In the genomic region with DNA sequence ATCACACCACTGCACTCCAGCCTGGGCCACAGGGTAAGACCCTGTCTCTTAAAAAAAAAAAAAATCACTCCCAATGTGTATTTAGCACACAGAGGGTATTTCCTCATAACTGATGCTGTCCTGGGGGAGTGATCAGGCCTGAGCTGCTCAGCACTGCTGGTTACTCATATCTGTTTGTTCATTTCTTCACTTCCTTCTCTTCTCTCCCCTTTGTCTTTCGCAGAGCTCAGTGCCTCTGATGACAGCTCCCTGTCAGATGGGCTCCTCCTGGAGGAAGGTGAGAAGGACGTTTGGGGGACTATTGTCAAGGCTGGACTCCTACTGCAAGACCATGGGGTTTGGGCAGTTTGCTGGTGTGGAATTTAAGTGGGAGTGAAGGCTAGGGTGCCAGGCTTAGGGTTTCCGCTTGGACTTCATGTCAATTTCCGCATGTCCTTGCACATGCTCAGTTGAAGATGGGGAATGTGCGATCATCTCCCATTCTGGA, we compare ENCODE assay signal across 9 cellular contexts. TPM values are rescaled to one million over a fixed set of nuclear protein-coding genes. Genes with fewer than 3 reads are reported as not detected.
DNase-seq lines count a peak whose midpoint lies in the region; ATAC-seq, FAIRE-seq and TF ChIP-seq lines count a peak whose summit lies in the region.
"Had no signal": no experiment of that assay in that cellular context is flagged by ENCODE, and none has a peak within 500 bp of the region (broad histone marks: within the 10 kb centered on the region; RNA-seq: fewer than 3 reads in every experiment).

No MANE protein-coding gene starts in this region.

- ATAC-seq in GM18499 (IDR thresholded peaks at IDR 0.05; ENCODE audit: insufficient read depth, unreplicated experiment) (peak; percentile 58), GM21717 (IDR thresholded peaks at IDR 0.05; ENCODE audit: unreplicated experiment) (peak; percentile 60), HG03575 (IDR thresholded peaks at IDR 0.05; ENCODE audit: extremely low read depth, insufficient number of reproducible peaks, low FRiP score, unreplicated experiment) (peak; percentile 46)

- no peaks in the 10 kb centered on the region for H3K9me3 Mint-ChIP-seq in activated CD4-positive, alpha-beta memory T cell treated with anti-CD3 and anti-CD28 coated beads for 36 hours

- intact Hi-C loops in activated CD4-positive, alpha-beta memory T cell treated with anti-CD3 and anti-CD28 coated beads for 36 hours (cut with micrococcal nuclease) = no loop called here

- FAIRE-seq in D721Med (lab: Jason Lieb, UNC) = no peak

- CTCF ChIA-PET in activated CD4-positive, alpha-beta memory T cell treated with anti-CD3 and anti-CD28 coated beads for 36 hours (lab: Charles Lee) = interaction anchor here (1.1 kb wide), 1 partner anchor 64 kb away, joined by 3 read pairs; no protein-coding TSS in a partner anchor

- no peak for TF ChIP-seq CTCF in D721Med (IDR thresholded peaks at IDR 0.05; ENCODE audit: insufficient read depth, missing control alignments)

- POLR2A ChIA-PET in activated CD4-positive, alpha-beta memory T cell treated with anti-CD3 and anti-CD28 coated beads for 36 hours (lab: Charles Lee) = interaction anchor here (0.6 to 1.7 kb wide), 2 partner anchors 18 to 30 kb away, joined by 3 to 4 read pairs; no protein-coding TSS in a partner anchor

- H3K27ac Mint-ChIP-seq in activated CD4-positive, alpha-beta memory T cell treated with anti-CD3 and anti-CD28 coated beads for 36 hours = no peak overlapping the region

- peaks cover 27% of the 10 kb centered on the region for H3K27me3 Mint-ChIP-seq in activated CD4-positive, alpha-beta memory T cell treated with anti-CD3 and anti-CD28 coated beads for 36 hours

- no peaks in the 10 kb centered on the region for H3K36me3 Mint-ChIP-seq in activated CD4-positive, alpha-beta memory T cell treated with anti-CD3 and anti-CD28 coated beads for 36 hours

- DNase-seq in kidney glomerular epithelial cell (lab: John Stamatoyannopoulos, UW) = peak; percentile 46
- DNase-seq in NCI-H526 treated with DMSO at 0.1 percent for 48 hours (lab: John Stamatoyannopoulos, UW) = no peak
- DNase-seq in inferior parietal cortex (ENCODE audit: extremely low spot score) = no peak
- no peak for DNase-seq in activated CD4-positive, alpha-beta memory T cell treated with anti-CD3 and anti-CD28 coated beads for 36 hours
- no peak for DNase-seq in D721Med (ENCODE audit: insufficient read length, low spot score)
- DNase-seq: activated T-cell treated with anti-CD3 and anti-CD28 coated beads, Interleukin-2, amount 50 U/mL, for 1 hour had no signal

- H3K4me1 Mint-ChIP-seq in activated CD4-positive, alpha-beta memory T cell treated with anti-CD3 and anti-CD28 coated beads for 36 hours (ENCODE audit: low read depth) = peaks cover 15% of the 10 kb centered on the region

- no peak overlapping the region for H3K4me3 Mint-ChIP-seq in activated CD4-positive, alpha-beta memory T cell treated with anti-CD3 and anti-CD28 coated beads for 36 hours

RNA-seq across cellular contexts. Expression of gene INAVA, which starts 13.0 kb away (rescaled TPM):
- total RNA-seq in activated CD4-positive, alpha-beta memory T cell treated with anti-CD3 and anti-CD28 coated beads for 36 hours = not detected

RNA-seq across cellular contexts. Expression of gene GPR25, which starts 34.9 kb away (rescaled TPM):
- not detected for total RNA-seq in activated CD4-positive, alpha-beta memory T cell treated with anti-CD3 and anti-CD28 coated beads for 36 hours
